In the genomic region with DNA sequence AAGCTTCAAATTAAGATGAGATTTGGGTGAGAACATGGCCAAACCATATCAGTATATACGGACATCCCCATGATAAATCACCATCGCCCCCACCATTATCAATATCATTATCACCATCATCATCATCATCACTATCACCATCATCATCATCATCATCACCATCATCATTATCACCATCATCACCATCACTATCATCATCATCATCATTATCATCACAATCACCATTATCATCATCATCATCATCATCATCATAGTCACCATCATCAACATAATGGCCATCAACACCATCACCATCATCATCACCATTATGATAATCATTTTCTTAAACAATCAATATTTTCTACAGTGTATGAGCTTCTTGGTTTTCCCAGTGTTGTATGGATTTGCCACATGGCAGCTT, we compare ENCODE assay signal across 35 cellular contexts.
"Had no signal": no experiment of that assay in that cellular context is flagged by ENCODE, and none has a peak within 500 bp of the region (broad histone marks: within the 10 kb centered on the region; RNA-seq: fewer than 3 reads in every experiment).

No MANE protein-coding gene starts in this region.

- DNase-seq: activated CD4-positive, alpha-beta memory T cell treated with anti-CD3 and anti-CD28 coated beads for 36 hours; activated CD4-positive, alpha-beta T cell treated with anti-CD3 and anti-CD28 coated beads for 36 hours; activated CD4-positive, alpha-beta T cell treated with anti-CD3 and anti-CD28 coated beads, Interleukin-2, amount 10 ng/mL, durations not matched to agents 24 days and 14 days; activated CD4-positive, CD25-positive, alpha-beta regulatory T cell; activated CD4-positive, CD25-positive, alpha-beta regulatory T cell treated with anti-CD3 and anti-CD28 coated beads, Interleukin-2, amount 50 U/mL, for 72 hours; activated CD8-positive, alpha-beta memory T cell treated with anti-CD3 and anti-CD28 coated beads, Interleukin-2, amount 10 ng/mL, durations not matched to agents 7 days and 5 days; activated CD8-positive, alpha-beta memory T cell treated with anti-CD3 and anti-CD28 coated beads, Interleukin-2, amount 50 U/mL, for 4 hours; activated CD8-positive, alpha-beta T cell treated with anti-CD3 and anti-CD28 coated beads, Interleukin-2, amount 10 ng/mL, durations not matched to agents 7 days and 5 days; activated effector memory CD4-positive, alpha-beta T cell treated with anti-CD3 and anti-CD28 coated beads, Interleukin-2, amount 50 U/mL, for 16 hours; activated naive CD4-positive, alpha-beta T cell treated with anti-CD3 and anti-CD28 coated beads for 36 hours; activated naive CD8-positive, alpha-beta T cell treated with anti-CD3 and anti-CD28 coated beads for 36 hours; activated naive CD8-positive, alpha-beta T cell treated with anti-CD3 and anti-CD28 coated beads, Interleukin-2, amount 50 U/mL, for 24 hours; activated T-cell treated with anti-CD3 and anti-CD28 coated beads, Interleukin-2, amount 50 U/mL, for 1 hour; activated T-cell treated with anti-CD3 and anti-CD28 coated beads, Interleukin-2, amount 50 U/mL, for 48 hours; adrenal gland; amygdala; aorta; central memory CD4-positive, alpha-beta T cell; cerebellar nuclear complex; dorsolateral prefrontal cortex; effector memory CD4-positive, alpha-beta T cell; endodermal cell; foreskin fibroblast; head of caudate nucleus; T-helper 2 cell had no signal

- H3K4me3 ChIP-seq: adrenal gland, breast epithelium, cardiac muscle cell, coronary artery, dorsolateral prefrontal cortex had no signal

- H3K36me3 Mint-ChIP-seq: activated CD4-positive, alpha-beta memory T cell treated with anti-CD3 and anti-CD28 coated beads for 36 hours; activated CD8-positive, alpha-beta memory T cell treated with anti-CD3 and anti-CD28 coated beads, Interleukin-2, amount 10 ng/mL, durations not matched to agents 7 days and 5 days; activated naive CD4-positive, alpha-beta T cell treated with anti-CD3 and anti-CD28 coated beads, Interleukin-2, amount 50 U/mL, for 24 hours; activated naive CD8-positive, alpha-beta T cell treated with anti-CD3 and anti-CD28 coated beads for 36 hours; brain had no signal

- H3K9me3 ChIP-seq: adrenal gland, breast epithelium had no signal

- ATAC-seq: activated CD4-positive, alpha-beta T cell treated with anti-CD3 and anti-CD28 coated beads for 36 hours; activated CD8-positive, alpha-beta memory T cell treated with anti-CD3 and anti-CD28 coated beads, Interleukin-2, amount 10 ng/mL, durations not matched to agents 7 days and 5 days; activated CD8-positive, alpha-beta T cell treated with anti-CD3 and anti-CD28 coated beads, Interleukin-2, amount 10 ng/mL, durations not matched to agents 7 days and 5 days; activated naive CD8-positive, alpha-beta T cell treated with anti-CD3 and anti-CD28 coated beads, Interleukin-2, amount 50 U/mL, for 24 hours; esophagus mucosa had no signal

- H3K36me3 ChIP-seq: adrenal gland, breast epithelium, cardiac muscle cell had no signal

- H3K27me3 Mint-ChIP-seq: activated CD4-positive, alpha-beta memory T cell treated with anti-CD3 and anti-CD28 coated beads for 36 hours; activated CD4-positive, alpha-beta T cell treated with anti-CD3 and anti-CD28 coated beads for 36 hours; activated CD4-positive, alpha-beta T cell treated with anti-CD3 and anti-CD28 coated beads, Interleukin-2, amount 10 ng/mL, durations not matched to agents 24 days and 14 days; activated CD8-positive, alpha-beta memory T cell treated with anti-CD3 and anti-CD28 coated beads, Interleukin-2, amount 10 ng/mL, durations not matched to agents 7 days and 5 days; activated naive CD4-positive, alpha-beta T cell treated with anti-CD3 and anti-CD28 coated beads, Interleukin-2, amount 50 U/mL, for 24 hours; activated naive CD8-positive, alpha-beta T cell treated with anti-CD3 and anti-CD28 coated beads for 36 hours; activated naive CD8-positive, alpha-beta T cell treated with anti-CD3 and anti-CD28 coated beads, Interleukin-2, amount 50 U/mL, for 24 hours; brain had no signal

- H3K27ac Mint-ChIP-seq: activated CD4-positive, alpha-beta memory T cell treated with anti-CD3 and anti-CD28 coated beads for 36 hours; activated CD4-positive, alpha-beta T cell treated with anti-CD3 and anti-CD28 coated beads for 36 hours; activated CD4-positive, alpha-beta T cell treated with anti-CD3 and anti-CD28 coated beads, Interleukin-2, amount 10 ng/mL, durations not matched to agents 24 days and 14 days; activated CD8-positive, alpha-beta memory T cell treated with anti-CD3 and anti-CD28 coated beads, Interleukin-2, amount 10 ng/mL, durations not matched to agents 7 days and 5 days; activated CD8-positive, alpha-beta T cell treated with anti-CD3 and anti-CD28 coated beads, Interleukin-2, amount 10 ng/mL, durations not matched to agents 7 days and 5 days; activated naive CD4-positive, alpha-beta T cell treated with anti-CD3 and anti-CD28 coated beads for 36 hours; activated naive CD4-positive, alpha-beta T cell treated with anti-CD3 and anti-CD28 coated beads, Interleukin-2, amount 50 U/mL, for 24 hours; activated naive CD8-positive, alpha-beta T cell treated with anti-CD3 and anti-CD28 coated beads for 36 hours; activated naive CD8-positive, alpha-beta T cell treated with anti-CD3 and anti-CD28 coated beads, Interleukin-2, amount 50 U/mL, for 24 hours; activated T-helper 1 cell treated with anti-CD3 and anti-CD28 coated beads, Interleukin-12 subunit alpha, Interleukin-12 subunit beta, Interleukin-2, Interleukin-4 antibody, amounts not matched to agents 30 ng/mL and 10 ng/mL and 1 ng/mL, durations not matched to agents 14 hours and 24 hours and 36 hours; activated T-helper 2 cell treated with anti-CD3 and anti-CD28 coated beads, Interferon-gamma antibody, Interleukin-2, Interleukin-4, amounts not matched to agents 10 μg/mL and 5 μg/mL and 100 μg/mL, durations not matched to agents 14 hours and 24 hours and 36 hours; brain; dendritic cell treated with granulocyte-macrophage colony-stimulating factor and Interleukin-4, amounts not matched to agents 40 ng/mL and 50 ng/mL, for 4 days; endodermal cell had no signal

- H3K27me3 ChIP-seq: adrenal gland, breast epithelium, cardiac muscle cell had no signal

- H3K4me3 Mint-ChIP-seq: activated CD4-positive, alpha-beta memory T cell treated with anti-CD3 and anti-CD28 coated beads for 36 hours; activated CD4-positive, alpha-beta T cell treated with anti-CD3 and anti-CD28 coated beads for 36 hours; activated CD4-positive, alpha-beta T cell treated with anti-CD3 and anti-CD28 coated beads, Interleukin-2, amount 10 ng/mL, durations not matched to agents 24 days and 14 days; activated CD8-positive, alpha-beta memory T cell treated with anti-CD3 and anti-CD28 coated beads, Interleukin-2, amount 10 ng/mL, durations not matched to agents 7 days and 5 days; activated CD8-positive, alpha-beta T cell treated with anti-CD3 and anti-CD28 coated beads, Interleukin-2, amount 10 ng/mL, durations not matched to agents 7 days and 5 days; activated naive CD4-positive, alpha-beta T cell treated with anti-CD3 and anti-CD28 coated beads for 36 hours; activated naive CD4-positive, alpha-beta T cell treated with anti-CD3 and anti-CD28 coated beads, Interleukin-2, amount 50 U/mL, for 24 hours; activated naive CD8-positive, alpha-beta T cell treated with anti-CD3 and anti-CD28 coated beads for 36 hours; activated naive CD8-positive, alpha-beta T cell treated with anti-CD3 and anti-CD28 coated beads, Interleukin-2, amount 50 U/mL, for 24 hours; activated T-helper 1 cell treated with anti-CD3 and anti-CD28 coated beads, Interleukin-12 subunit alpha, Interleukin-12 subunit beta, Interleukin-2, Interleukin-4 antibody, amounts not matched to agents 30 ng/mL and 10 ng/mL and 1 ng/mL, durations not matched to agents 14 hours and 24 hours and 36 hours; brain; dendritic cell treated with granulocyte-macrophage colony-stimulating factor and Interleukin-4, amounts not matched to agents 40 ng/mL and 50 ng/mL, for 4 days; endodermal cell had no signal

- H3K4me1 Mint-ChIP-seq: activated CD4-positive, alpha-beta T cell treated with anti-CD3 and anti-CD28 coated beads for 36 hours; activated CD4-positive, alpha-beta T cell treated with anti-CD3 and anti-CD28 coated beads, Interleukin-2, amount 10 ng/mL, durations not matched to agents 24 days and 14 days; activated CD8-positive, alpha-beta memory T cell treated with anti-CD3 and anti-CD28 coated beads, Interleukin-2, amount 10 ng/mL, durations not matched to agents 7 days and 5 days; activated naive CD4-positive, alpha-beta T cell treated with anti-CD3 and anti-CD28 coated beads, Interleukin-2, amount 50 U/mL, for 24 hours; activated naive CD8-positive, alpha-beta T cell treated with anti-CD3 and anti-CD28 coated beads for 36 hours; activated naive CD8-positive, alpha-beta T cell treated with anti-CD3 and anti-CD28 coated beads, Interleukin-2, amount 50 U/mL, for 24 hours; brain; endodermal cell had no signal

- H3K9me3 Mint-ChIP-seq: activated naive CD4-positive, alpha-beta T cell treated with anti-CD3 and anti-CD28 coated beads, Interleukin-2, amount 50 U/mL, for 24 hours; brain had no signal

- H3K27ac ChIP-seq: adrenal gland, breast epithelium, cardiac muscle cell, coronary artery, dorsolateral prefrontal cortex had no signal

- FAIRE-seq: frontal cortex had no signal

- H3K4me1 ChIP-seq: adrenal gland, breast epithelium had no signal
